In the genomic region with DNA sequence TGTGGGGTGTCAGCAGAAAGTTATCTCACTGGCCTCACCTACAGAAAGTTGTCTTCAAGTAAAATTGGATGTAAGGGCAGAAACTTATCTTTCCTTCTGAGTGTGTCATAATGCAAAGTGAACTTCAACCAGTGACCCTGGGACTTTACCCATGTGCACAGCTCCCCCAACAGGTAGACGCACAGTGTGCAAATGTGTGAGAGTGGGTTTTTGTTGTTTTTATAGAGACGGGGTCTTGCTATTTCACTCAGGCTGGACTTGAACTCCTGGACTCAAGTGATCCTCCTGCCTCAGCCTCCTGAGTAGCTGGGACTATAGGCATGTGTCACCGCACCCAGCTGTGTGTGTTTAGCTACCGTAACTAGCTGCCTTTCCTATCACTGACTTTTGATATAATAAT, we compare ENCODE assay signal across 17 cellular contexts. TPM values are rescaled to one million over a fixed set of nuclear protein-coding genes. Genes with fewer than 3 reads are reported as not detected.
DNase-seq lines count a peak whose midpoint lies in the region; FAIRE-seq and TF ChIP-seq lines count a peak whose summit lies in the region.
"Had no signal": no experiment of that assay in that cellular context is flagged by ENCODE, and none has a peak within 500 bp of the region (broad histone marks: within the 10 kb centered on the region; RNA-seq: fewer than 3 reads in every experiment).

No MANE protein-coding gene starts in this region.

- no peak overlapping the region for H2AFZ ChIP-seq in OCI-LY3 (ENCODE audit: low read depth, low read length)

- no peak overlapping the region for H3K27ac ChIP-seq in OCI-LY3 (ENCODE audit: low read length)
- H3K27ac ChIP-seq in endodermal cell (ENCODE audit: low read depth, low read length), result no peak overlapping the region
- H3K27ac ChIP-seq: lower lobe of right lung had no signal

- H3K4me1 Mint-ChIP-seq in endodermal cell, result peaks cover 17% of the 10 kb centered on the region

- H3K36me3 ChIP-seq in OCI-LY3 (replicated peaks; ENCODE audit: low read depth, low read length), result no peaks in the 10 kb centered on the region
- H3K36me3 ChIP-seq in endodermal cell (ENCODE audit: control insufficient read depth, insufficient read depth, low read length), result no peaks in the 10 kb centered on the region
- H3K36me3 ChIP-seq: lower lobe of right lung had no signal

- H3K9me3 Mint-ChIP-seq in endodermal cell, result no peaks in the 10 kb centered on the region
- H3K9me3 Mint-ChIP-seq: dendritic cell treated with granulocyte-macrophage colony-stimulating factor and Interleukin-4, amounts not matched to agents 40 ng/mL and 50 ng/mL, for 4 days had no signal

- no peak overlapping the region for H3K27ac Mint-ChIP-seq in endodermal cell
- H3K27ac Mint-ChIP-seq: dendritic cell treated with granulocyte-macrophage colony-stimulating factor and Interleukin-4, amounts not matched to agents 40 ng/mL and 50 ng/mL, for 4 days had no signal

- peaks cover 31% of the 10 kb centered on the region for H3K27me3 Mint-ChIP-seq in endodermal cell (ENCODE audit: insufficient read depth)

- TF ChIP-seq CTCF in AG09309 (IDR thresholded peaks at IDR 0.05; ENCODE audit: control insufficient read depth, insufficient read depth, low read depth, low read length, missing control alignments) (peak; percentile 2), GM12874 (IDR thresholded peaks at IDR 0.05; ENCODE audit: insufficient read depth, low read depth, low read length) (peak; percentile 17; the same call in 1 of the 2 replicates), OCI-LY3 (IDR thresholded peaks at IDR 0.05; ENCODE audit: low read depth, low read length) (peak; percentile 30; the same call in 1 of the 2 replicates), endodermal cell (conservative IDR thresholded peaks at IDR 0.05) (peak; percentile 30)

- no peaks in the 10 kb centered on the region; the same call in 1 of the 2 replicates for H4K20me1 ChIP-seq in OCI-LY3 (ENCODE audit: insufficient read depth, low read length)

- H3K9ac ChIP-seq in OCI-LY3 (ENCODE audit: low read length), result no peak overlapping the region
- H3K9ac ChIP-seq in endodermal cell (ENCODE audit: extremely low read depth, low read length, poor library complexity, severe bottlenecking), result no peak overlapping the region

- H3K4me3 Mint-ChIP-seq in endodermal cell, result no peak overlapping the region
- H3K4me3 Mint-ChIP-seq: dendritic cell treated with granulocyte-macrophage colony-stimulating factor and Interleukin-4, amounts not matched to agents 40 ng/mL and 50 ng/mL, for 4 days had no signal

- H3K4me1 ChIP-seq in OCI-LY3 (ENCODE audit: low read length), result peaks cover 13% of the 10 kb centered on the region
- H3K4me1 ChIP-seq in endodermal cell (ENCODE audit: control insufficient read depth, insufficient read depth, low read length), result peaks cover 5% of the 10 kb centered on the region

- H3K4me3 ChIP-seq in AG09309 (ENCODE audit: control insufficient read depth, low read depth, low read length) (no peak overlapping the region), OCI-LY3 (ENCODE audit: low read length) (no peak overlapping the region), endodermal cell (ENCODE audit: low read length) (no peak overlapping the region)
- H3K4me3 ChIP-seq: lower lobe of right lung had no signal

- 91 to 93% methylated on average over 2 to 3 of the region's 4 CpGs for WGBS in endodermal cell (ENCODE audit: insufficient coverage in 1 of 2, insufficient read length in 1 of 2), 2 experiments

- peaks cover 11% of the 10 kb centered on the region for H3K79me2 ChIP-seq in OCI-LY3 (ENCODE audit: low read length)

- no peaks in the 10 kb centered on the region for H3K9me3 ChIP-seq in OCI-LY3 (ENCODE audit: insufficient read depth, low read length)
- H3K9me3 ChIP-seq in endodermal cell (ENCODE audit: control insufficient read depth, low read length), result no peaks in the 10 kb centered on the region
- H3K9me3 ChIP-seq: lower lobe of right lung had no signal

- no peak for FAIRE-seq in urothelium cell line (lab: Jason Lieb, UNC)
- FAIRE-seq: HTR-8/SVneo had no signal

- no peaks in the 10 kb centered on the region for H3K27me3 ChIP-seq in OCI-LY3 (ENCODE audit: low read depth, low read length)
- H3K27me3 ChIP-seq in endodermal cell (ENCODE audit: control insufficient read depth, insufficient read depth, low read length, poor library complexity, severe bottlenecking), result peaks cover 18% of the 10 kb centered on the region

- no peak overlapping the region for H3K4me2 ChIP-seq in OCI-LY3 (ENCODE audit: low read length)

- DNase-seq in AG09309 (ENCODE audit: low read depth) (no peak), endodermal cell (no peak), NCI-H748 (lab: John Stamatoyannopoulos, UW; ENCODE audit: unreplicated experiment) (no peak), urothelium cell line (ENCODE audit: low spot score) (no peak), NCI-H446 (lab: John Stamatoyannopoulos, UW) (no peak), GDM1 (lab: John Stamatoyannopoulos, UW) (no peak)
- DNase-seq: activated CD4-positive, alpha-beta T cell treated with anti-CD3 and anti-CD28 coated beads, Interleukin-2, amount 50 U/mL, for 4 hours; activated naive CD4-positive, alpha-beta T cell treated with anti-CD3 and anti-CD28 coated beads, Interleukin-2, amount 50 U/mL, for 16 hours; activated T-cell treated with anti-CD3 and anti-CD28 coated beads, Interleukin-2, amount 50 U/mL, for 1 hour; HCEC 1CT; lower lobe of right lung; NCI-H69; SW 1271 had no signal

- peaks cover 5% of the 10 kb centered on the region for H3K36me3 Mint-ChIP-seq in endodermal cell (ENCODE audit: low read depth)

RNA-seq across cellular contexts. Expression of a gene that starts 6.4 kb away (rescaled TPM):
- 10 to 100 TPM in 1 of 2 donors, 1 to 10 TPM in 1; 5.2 to 10.0 TPM for total RNA-seq in endodermal cell
- 3.3 TPM for polyA plus RNA-seq in endodermal cell (2013, experiment 1 of 2)
- polyA plus RNA-seq in endodermal cell (2013, experiment 2 of 2), result 3.4 TPM

RNA-seq across cellular contexts. Expression of a gene that starts 24.4 kb away (rescaled TPM):
- 1 to 10 TPM; 1.8 to 2.1 TPM for total RNA-seq in endodermal cell
- polyA plus RNA-seq in endodermal cell (2013, experiment 1 of 2), result 3.2 TPM
- 4.1 TPM for polyA plus RNA-seq in endodermal cell (2013, experiment 2 of 2)

RNA-seq across cellular contexts. Expression of a gene that starts 24.5 kb away (rescaled TPM):
- 1 to 10 TPM in 1 of 2 donors, under 1 TPM in 1; 0.49 to 1.1 TPM for total RNA-seq in endodermal cell
- polyA plus RNA-seq in endodermal cell (2013, experiment 1 of 2), result 0.53 TPM
- polyA plus RNA-seq in endodermal cell (2013, experiment 2 of 2), result 0.50 TPM

RNA-seq across cellular contexts. Expression of a gene that starts 55.8 kb away (rescaled TPM):
- 10 to 100 TPM; 76.8 to 85.9 TPM for total RNA-seq in endodermal cell
- 81.0 TPM for polyA plus RNA-seq in endodermal cell (2013, experiment 1 of 2)
- polyA plus RNA-seq in endodermal cell (2013, experiment 2 of 2), result 75.3 TPM
